ENCODE assay signal across 19 cellular contexts in the genomic region with DNA sequence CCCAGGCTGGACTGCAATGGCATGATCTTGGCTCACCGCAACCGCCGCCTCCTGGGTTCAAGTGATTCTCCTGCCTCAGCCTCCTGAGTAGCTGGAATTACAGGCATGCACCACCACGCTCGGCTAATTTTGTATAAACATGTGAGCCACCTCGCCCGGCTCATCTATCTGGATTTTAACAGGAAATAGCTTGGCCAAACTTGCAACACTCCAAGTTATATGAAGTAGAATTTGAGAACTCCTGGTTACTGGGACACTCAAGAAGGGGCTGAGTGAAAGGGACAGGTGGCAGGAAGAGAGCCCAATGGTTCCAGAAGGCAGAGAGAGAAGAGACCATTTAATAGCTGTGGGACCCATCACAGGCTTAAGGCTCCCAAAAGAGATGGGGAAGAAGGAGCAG. TPM values are rescaled to one million over a fixed set of nuclear protein-coding genes. Genes with fewer than 3 reads are reported as not detected.
DNase-seq lines count a peak whose midpoint lies in the region; ATAC-seq, FAIRE-seq and TF ChIP-seq lines count a peak whose summit lies in the region.
"Had no signal": no experiment of that assay in that cellular context is flagged by ENCODE, and none has a peak within 500 bp of the region (broad histone marks: within the 10 kb centered on the region; RNA-seq: fewer than 3 reads in every experiment).

No MANE protein-coding gene starts in this region.

- H3K79me1 ChIP-seq in mesenchymal stem cell (replicated peaks; ENCODE audit: low read length, poor library complexity, severe bottlenecking) = peaks cover 5% of the 10 kb centered on the region

- H3K4me2 ChIP-seq in mesenchymal stem cell (ENCODE audit: low read length, poor library complexity, severe bottlenecking) = no peak overlapping the region
- H3K4me2 ChIP-seq: GM23338 had no signal

- H3K4ac ChIP-seq in mesenchymal stem cell (ENCODE audit: low read depth in 1 of 2, low read length in 2 of 2) = no peak overlapping the region

- H2BK120ac ChIP-seq in mesenchymal stem cell (ENCODE audit: low read depth, low read length) = no peak overlapping the region

- FAIRE-seq in frontal cortex (lab: Jason Lieb, UNC) = no peak

- in situ Hi-C loops in Caki2 (cut with HindIII; ENCODE audit: low pct_unique_long_range_greater_than_20kb, low sequenced_read_pairs) = no loop called here

- H3K4me1 ChIP-seq in mesenchymal stem cell (ENCODE audit: control insufficient read depth, insufficient read depth, low read depth, low read length) = peaks cover 16% of the 10 kb centered on the region

- peaks cover 2% of the 10 kb centered on the region in 2 donors for H3K36me3 Mint-ChIP-seq in stimulated activated naive B cell treated with anti-CD40 and anti-IgM and Interleukin-4, amounts not matched to agents 10 μg/mL and 1 μg/mL and 100 μg/mL, for 72 hours
- H3K36me3 Mint-ChIP-seq in type B pancreatic cell = peaks cover 4% of the 10 kb centered on the region
- H3K36me3 Mint-ChIP-seq: CD8-positive, alpha-beta T cell had no signal

- no peak overlapping the region for H3K14ac ChIP-seq in mesenchymal stem cell (ENCODE audit: low read length in 2 of 2)

- H3K27me3 ChIP-seq in mesenchymal stem cell (ENCODE audit: control insufficient read depth in 1 of 2, insufficient read depth in 1 of 2, low read length in 2 of 2) = peaks cover 0 to 11% of the 10 kb centered on the region in 2 experiments

- DNase-seq in Caki2 (ENCODE audit: low read depth) = peak; percentile 45
- peak; percentile 44 for DNase-seq in epithelial cell of proximal tubule (ENCODE audit: low read depth)
- no peak for DNase-seq in mesenchymal stem cell
- peak; percentile 50 for DNase-seq in renal cortical epithelial cell (ENCODE audit: low read depth)
- DNase-seq in frontal cortex (ENCODE audit: low spot score in 2 of 2) = no peak
- no peak for DNase-seq in stimulated activated naive B cell treated with anti-CD40 and anti-IgM and Interleukin-4, amounts not matched to agents 10 μg/mL and 1 μg/mL and 100 μg/mL, for 72 hours
- no peak for DNase-seq in RPMI8226
- no peak for DNase-seq in type B pancreatic cell (ENCODE audit: extremely low spot score, unreplicated experiment)
- DNase-seq: CD8-positive, alpha-beta T cell; COR-L47; DMS53; GF-D8; H9 had no signal

- no peak overlapping the region for H3K9ac ChIP-seq in mesenchymal stem cell (ENCODE audit: low read length)

- H2BK15ac ChIP-seq in mesenchymal stem cell (ENCODE audit: low read depth, poor library complexity, severe bottlenecking) = no peak overlapping the region

- H3K4me1 Mint-ChIP-seq in stimulated activated naive B cell treated with anti-CD40 and anti-IgM and Interleukin-4, amounts not matched to agents 10 μg/mL and 1 μg/mL and 100 μg/mL, for 72 hours = peaks cover 26 to 35% of the 10 kb centered on the region in 2 donors
- H3K4me1 Mint-ChIP-seq in type B pancreatic cell (ENCODE audit: unreplicated experiment) = peaks cover 33% of the 10 kb centered on the region

- no peak overlapping the region for H3K4me3 ChIP-seq in epithelial cell of proximal tubule (ENCODE audit: low read depth, low read length)
- no peak overlapping the region for H3K4me3 ChIP-seq in mesenchymal stem cell (ENCODE audit: insufficient read depth in 1 of 2, low read depth in 1 of 2, low read length in 2 of 2)
- H3K4me3 ChIP-seq: GM23338 had no signal

- H3K27ac ChIP-seq in mesenchymal stem cell (ENCODE audit: low read length, poor library complexity, severe bottlenecking) = peak overlapping the region; percentile 17
- H3K27ac ChIP-seq: 22Rv1 had no signal

- H2AFZ ChIP-seq in mesenchymal stem cell (ENCODE audit: low read depth, low read length) = no peak overlapping the region
- H2AFZ ChIP-seq: GM23338 had no signal

- H2AK5ac ChIP-seq in mesenchymal stem cell (ENCODE audit: low read length, severe bottlenecking) = peak overlapping the region; percentile 40

- no peak for ATAC-seq in stimulated activated naive B cell treated with anti-CD40 and anti-IgM and Interleukin-4, amounts not matched to agents 10 μg/mL and 1 μg/mL and 100 μg/mL, for 72 hours (replicated peaks)
- ATAC-seq: CD8-positive, alpha-beta T cell; GM23338 had no signal

- no peak overlapping the region for H4K8ac ChIP-seq in mesenchymal stem cell (ENCODE audit: low read length)

- no peaks in the 10 kb centered on the region for H3K9me3 ChIP-seq in mesenchymal stem cell (ENCODE audit: control insufficient read depth, low read length)

- no peak overlapping the region for H3K4me3 Mint-ChIP-seq in stimulated activated naive B cell treated with anti-CD40 and anti-IgM and Interleukin-4, amounts not matched to agents 10 μg/mL and 1 μg/mL and 100 μg/mL, for 72 hours
- no peak overlapping the region for H3K4me3 Mint-ChIP-seq in type B pancreatic cell
- H3K4me3 Mint-ChIP-seq: CD14-positive monocyte; CD8-positive, alpha-beta T cell; GM23338; H9 had no signal

- H4K91ac ChIP-seq in mesenchymal stem cell (ENCODE audit: low read length) = no peak overlapping the region

- H3K23ac ChIP-seq in mesenchymal stem cell (ENCODE audit: low read length in 2 of 2) = no peak overlapping the region

- no peaks in the 10 kb centered on the region for H3K36me3 ChIP-seq in mesenchymal stem cell (ENCODE audit: control insufficient read depth in 1 of 2, insufficient read depth in 2 of 2, low read depth in 1 of 2, low read length in 2 of 2)

- H3K18ac ChIP-seq in mesenchymal stem cell (ENCODE audit: low read depth in 1 of 2, low read length in 2 of 2) = no peak overlapping the region

- WGBS in mesenchymal stem cell = 91% methylated on average over 7 of the region's 7 CpGs

- no peak overlapping the region for H2BK5ac ChIP-seq in mesenchymal stem cell (ENCODE audit: low read depth, low read length, poor library complexity, severe bottlenecking)

- no peaks in the 10 kb centered on the region for H3K27me3 Mint-ChIP-seq in stimulated activated naive B cell treated with anti-CD40 and anti-IgM and Interleukin-4, amounts not matched to agents 10 μg/mL and 1 μg/mL and 100 μg/mL, for 72 hours
- H3K27me3 Mint-ChIP-seq in type B pancreatic cell = peaks cover 15% of the 10 kb centered on the region

- no peak overlapping the region for H3K27ac Mint-ChIP-seq in stimulated activated naive B cell treated with anti-CD40 and anti-IgM and Interleukin-4, amounts not matched to agents 10 μg/mL and 1 μg/mL and 100 μg/mL, for 72 hours
- H3K27ac Mint-ChIP-seq in type B pancreatic cell = no peak overlapping the region
- H3K27ac Mint-ChIP-seq: GM23338, H9 had no signal

- H2BK12ac ChIP-seq in mesenchymal stem cell (ENCODE audit: low read length in 2 of 2) = no peak overlapping the region

- no peaks in the 10 kb centered on the region for H3K9me3 Mint-ChIP-seq in stimulated activated naive B cell treated with anti-CD40 and anti-IgM and Interleukin-4, amounts not matched to agents 10 μg/mL and 1 μg/mL and 100 μg/mL, for 72 hours
- H3K9me3 Mint-ChIP-seq in type B pancreatic cell = no peaks in the 10 kb centered on the region
- H3K9me3 Mint-ChIP-seq: CD8-positive, alpha-beta T cell; H9 had no signal

- TF ChIP-seq CTCF in epithelial cell of proximal tubule (conservative IDR thresholded peaks at IDR 0.05; ENCODE audit: low read depth, low read length) (no peak), type B pancreatic cell (conservative IDR thresholded peaks at IDR 0.05) (no peak)

RNA-seq across cellular contexts. Expression of a gene that starts 2.9 kb away (rescaled TPM):
- not detected in 2 replicates for total RNA-seq in Caki2 (2014; rRNA removed; shearing (Covaris generic); ENCODE audit: low replicate concordance)
- total RNA-seq in epithelial cell of proximal tubule (35.1 and 39.8 TPM in 2 replicates), renal cortical epithelial cell (23.7 and 26.9 TPM in 2 replicates), frontal cortex (29.3 TPM), type B pancreatic cell (ENCODE audit: low replicate concordance) (20.4 and 35.4 TPM in 2 replicates)
- 35.3 TPM for polyA plus RNA-seq in mesenchymal stem cell (2013, experiment 1 of 2)
- polyA plus RNA-seq in mesenchymal stem cell (2013, experiment 2 of 2) = 36.1 TPM
- total RNA-seq: HT-29 had no signal

RNA-seq across cellular contexts. Expression of a gene that starts 33.7 kb away (rescaled TPM):
- total RNA-seq in Caki2 (2014; rRNA removed; shearing (Covaris generic); ENCODE audit: low replicate concordance) = not detected in 2 replicates
- 0.17 TPM in 1 of 2 replicates, not detected in the other for total RNA-seq in epithelial cell of proximal tubule
- polyA plus RNA-seq in mesenchymal stem cell (2013, experiment 1 of 2) = not detected
- polyA plus RNA-seq in mesenchymal stem cell (2013, experiment 2 of 2) = not detected
- not detected in 2 replicates for total RNA-seq in renal cortical epithelial cell
- total RNA-seq in frontal cortex = not detected
- total RNA-seq in type B pancreatic cell (ENCODE audit: low replicate concordance) = not detected in 2 replicates
- total RNA-seq: A673, HT-29 had no signal
- polyA plus RNA-seq: BJ had no signal

RNA-seq across cellular contexts. Expression of a gene that starts 46.3 kb away (rescaled TPM):
- 2.4 and 9.4 TPM in 2 replicates for total RNA-seq in Caki2 (2014; rRNA removed; shearing (Covaris generic); ENCODE audit: low replicate concordance)
- total RNA-seq in epithelial cell of proximal tubule (17.5 and 18.7 TPM in 2 replicates), renal cortical epithelial cell (15.1 and 52.5 TPM in 2 replicates), frontal cortex (130 TPM), type B pancreatic cell (ENCODE audit: low replicate concordance) (69.4 and 108 TPM in 2 replicates)
- polyA plus RNA-seq in mesenchymal stem cell (2013, experiment 1 of 2) = 17.9 TPM
- polyA plus RNA-seq in mesenchymal stem cell (2013, experiment 2 of 2) = 18.2 TPM

Comparison
In these comparisons a context has a peak if more than half of its experiments do, and no peak if none do; other contexts are left out.
1. DNase-seq: peak in Caki2 (single experiment), epithelial cell of proximal tubule (single experiment) and renal cortical epithelial cell (single experiment); none in mesenchymal stem cell (single experiment), frontal cortex (0 of 2), stimulated activated naive B cell treated with anti-CD40 and anti-IgM and Interleukin-4, amounts not matched to agents 10 μg/mL and 1 μg/mL and 100 μg/mL, for 72 hours (single experiment), RPMI8226 (single experiment) and type B pancreatic cell (single experiment).
2. RNA of a gene that starts 2.9 kb away (total RNA-seq): 20.4 to 35.4 TPM in type B pancreatic cell, 35.1 to 39.8 TPM in epithelial cell of proximal tubule, 29.3 TPM in frontal cortex (single experiment) and 23.7 to 26.9 TPM in renal cortical epithelial cell; not detected in Caki2; every median in the first group is over 10 times any median in the second.